1 cellular context compared by ENCODE assay signal in genomic region chr4:55074386-55074785, GRCh38.
TF ChIP-seq lines count a peak whose summit lies in the region.

No MANE protein-coding gene starts in this region.

TF ChIP-seq in endothelial cell of umbilical vein, 7 proteins besides CTCF, POLR2A, EP300 and RAD21:
- TF ChIP-seq FOS (IDR thresholded peaks at IDR 0.05; ENCODE audit: borderline replicate concordance, insufficient read depth, low read length) = peak; percentile 37
- TF ChIP-seq EZH2 (IDR thresholded peaks at IDR 0.05; ENCODE audit: borderline replicate concordance, low read depth, low read length, severe bottlenecking) = no peak
